Comparison of ENCODE assay signal across 13 cellular contexts in genomic region chr2:128590309-128591021, GRCh38.
DNase-seq lines count a peak whose midpoint lies in the region; FAIRE-seq and TF ChIP-seq lines count a peak whose summit lies in the region.
"Had no signal": no experiment of that assay in that cellular context is flagged by ENCODE, and none has a peak within 500 bp of the region (broad histone marks: within the 10 kb centered on the region; RNA-seq: fewer than 3 reads in every experiment).

No MANE protein-coding gene starts in this region.

- no peaks in the 10 kb centered on the region for H3K27me3 ChIP-seq in BLaER1
- H3K27me3 ChIP-seq in H1 (replicated peaks in 1 of 4; ENCODE audit: control insufficient read depth in 3 of 4, extremely low read depth in 1 of 4, insufficient read depth in 3 of 4, low read length in 3 of 4), result no peaks in the 10 kb centered on the region

- peak; percentile 2 for DNase-seq in AG08396 (ENCODE audit: low spot score)
- DNase-seq in H1 (ENCODE audit: low read depth in 1 of 2, low spot score in 2 of 2), result no peak
- peak; percentile 63 for DNase-seq in osteocyte (ENCODE audit: extremely low spot score, unreplicated experiment)
- DNase-seq in putamen (ENCODE audit: low spot score), result no peak
- no peak for DNase-seq in ureter (ENCODE audit: low spot score)
- DNase-seq in NCI-H446 treated with DMSO at 0.1 percent for 48 hours (lab: John Stamatoyannopoulos, UW), result no peak
- DNase-seq: CD4-positive, CD25-positive, alpha-beta regulatory T cell; DMS53; GF-D8 had no signal

- no peaks in the 10 kb centered on the region for H3K79me2 ChIP-seq in H1 (ENCODE audit: control insufficient read depth in 1 of 2, insufficient read depth in 2 of 2, low read length in 2 of 2)

- no peak overlapping the region for H3K18ac ChIP-seq in H1 (ENCODE audit: extremely low read depth, low read length)

- TF ChIP-seq CTCF in H1 (IDR thresholded peaks at IDR 0.05; ENCODE audit: control extremely low read depth in 1 of 3, insufficient read depth in 1 of 3, low read depth in 1 of 3, low read length in 3 of 3), result no peak
- TF ChIP-seq CTCF in osteocyte (IDR thresholded peaks at IDR 0.05), result no peak

- 0 out of 2 replicates have a peak overlapping the region, but pooled peaks have one; percentile 39 for H2AK5ac ChIP-seq in H1 (ENCODE audit: low read depth, low read length)

- no peak for TF ChIP-seq EP300 in H1 (IDR thresholded peaks at IDR 0.05; ENCODE audit: borderline replicate concordance in 1 of 2, low read depth in 2 of 2, low read length in 2 of 2)

- TF ChIP-seq POLR2A in H1 (IDR thresholded peaks at IDR 0.05; ENCODE audit: control extremely low read depth in 1 of 2, low read depth in 2 of 2, low read length in 2 of 2), result no peak

- H3K9ac ChIP-seq in BLaER1 (no peak overlapping the region), H1 (replicated peaks in 1 of 4; ENCODE audit: extremely low read depth in 1 of 4, low read depth in 3 of 4, low read length in 3 of 4) (no peak overlapping the region)

- FAIRE-seq in H1 (lab: Jason Lieb, UNC), result no peak
- FAIRE-seq: A204.1 had no signal

- no peak overlapping the region for H3K4me3 Mint-ChIP-seq in osteocyte (ENCODE audit: unreplicated experiment)
- H3K4me3 Mint-ChIP-seq: CD4-positive, CD25-positive, alpha-beta regulatory T cell; GM23338 had no signal

- H3K27ac ChIP-seq in BLaER1 (no peak overlapping the region), H1 (ENCODE audit: low read depth, low read length) (no peak overlapping the region)

- WGBS in H1 (ENCODE audit: extremely low coverage in 1 of 2, insufficient coverage in 1 of 2, insufficient read length in 1 of 2, insufficient replicate concordance in 2 of 2, low coverage in 1 of 2, low lambda C conversion rate in 2 of 2, missing lambda C conversion rate in 1 of 2), 2 experiments, result 93% methylated on average over 11 of the region's 12 CpGs; no CpG with 5 or more reads in 1 of the 2 experiments

- H2BK20ac ChIP-seq in H1 (ENCODE audit: low read length), result no peak overlapping the region

- H3K4me3 ChIP-seq in BLaER1 (no peak overlapping the region), H1 (ENCODE audit: extremely low read depth in 1 of 4, insufficient read depth in 2 of 4, low read depth in 3 of 4, low read length in 4 of 4) (no peak overlapping the region)
- H3K4me3 ChIP-seq: GM23338, HAP-1 had no signal

- CTCF ChIA-PET in H1 (lab: Charles Lee; ENCODE audit: partially characterized antibody), result interaction anchor here (1.0 to 1.4 kb wide), 2 partner anchors 11 to 122 kb away, joined by 3 to 4 read pairs; no protein-coding TSS in a partner anchor

- H3K4me2 ChIP-seq in BLaER1 (peak overlapping the region; percentile 48), H1 (ENCODE audit: insufficient read depth in 1 of 2, low read depth in 2 of 2, low read length in 2 of 2) (no peak overlapping the region)
- H3K4me2 ChIP-seq: GM23338 had no signal

- POLR2A ChIA-PET in H1 (lab: Charles Lee; ENCODE audit: partially characterized antibody), result no interaction called here

- H2BK12ac ChIP-seq in H1 (ENCODE audit: low read depth, low read length), result no peak overlapping the region

- H3K23ac ChIP-seq in H1 (ENCODE audit: insufficient read length), result no peak overlapping the region

- H3K36me3 ChIP-seq in BLaER1 (no peaks in the 10 kb centered on the region), H1 (ENCODE audit: control insufficient read depth in 2 of 4, insufficient read depth in 4 of 4, low read length in 3 of 4) (no peaks in the 10 kb centered on the region)
- H3K36me3 ChIP-seq: HAP-1 had no signal

- no peak overlapping the region for H4K8ac ChIP-seq in H1 (ENCODE audit: extremely low read depth, insufficient read depth, low read length)

- no peak overlapping the region for H2BK120ac ChIP-seq in H1 (replicated peaks; ENCODE audit: low read depth, low read length)

- H4K91ac ChIP-seq in H1 (replicated peaks; ENCODE audit: insufficient read length, low read length), result no peak overlapping the region

- no peak overlapping the region for H2AFZ ChIP-seq in H1 (ENCODE audit: low read length)

- no peak overlapping the region for H4K5ac ChIP-seq in H1 (ENCODE audit: insufficient read length, low read depth, low read length)

- no peaks in the 10 kb centered on the region for H3K79me1 ChIP-seq in H1 (ENCODE audit: low read depth, low read length)

- no peak overlapping the region for H3K27ac Mint-ChIP-seq in osteocyte (ENCODE audit: unreplicated experiment)
- H3K27ac Mint-ChIP-seq: CD4-positive, CD25-positive, alpha-beta regulatory T cell; GM23338 had no signal

- no peaks in the 10 kb centered on the region for H3K23me2 ChIP-seq in H1 (ENCODE audit: low read depth, low read length)

- H3K14ac ChIP-seq in H1 (ENCODE audit: insufficient read length), result no peak overlapping the region

- H3K4ac ChIP-seq in H1 (replicated peaks; ENCODE audit: insufficient read length, low read depth, low read length), result no peak overlapping the region

- no peak overlapping the region for H2BK5ac ChIP-seq in H1 (ENCODE audit: low read depth, low read length)

- H2BK15ac ChIP-seq in H1 (ENCODE audit: low read length), result no peak overlapping the region

- peaks cover 1% of the 10 kb centered on the region for H3K4me1 Mint-ChIP-seq in osteocyte (ENCODE audit: unreplicated experiment)
- H3K4me1 Mint-ChIP-seq: CD4-positive, CD25-positive, alpha-beta regulatory T cell had no signal

- no peak for TF ChIP-seq RAD21 in H1 (IDR thresholded peaks at IDR 0.05 in 1 of 2, conservative IDR thresholded peaks at IDR 0.05 in 1 of 2; ENCODE audit: low read depth in 2 of 2, low read length in 2 of 2)

- peaks cover 2% of the 10 kb centered on the region for H3K36me3 Mint-ChIP-seq in osteocyte (ENCODE audit: unreplicated experiment)
- H3K36me3 Mint-ChIP-seq: CD4-positive, CD25-positive, alpha-beta regulatory T cell had no signal

- H3K27me3 Mint-ChIP-seq in osteocyte (ENCODE audit: unreplicated experiment), result no peaks in the 10 kb centered on the region

- H3K9me3 Mint-ChIP-seq in osteocyte (ENCODE audit: unreplicated experiment), result peaks cover 2% of the 10 kb centered on the region
- H3K9me3 Mint-ChIP-seq: GM23338 had no signal

- H3K9me3 ChIP-seq in BLaER1 (peaks cover 8% of the 10 kb centered on the region), H1 (ENCODE audit: insufficient read depth in 2 of 2, low read depth in 1 of 2, low read length in 1 of 2) (no peaks in the 10 kb centered on the region)
- H3K9me3 ChIP-seq: HAP-1 had no signal

- H3K4me1 ChIP-seq in BLaER1 (peaks cover 47% of the 10 kb centered on the region), H1 (replicated peaks in 1 of 4; ENCODE audit: control insufficient read depth in 3 of 4, insufficient read depth in 4 of 4, low read length in 3 of 4) (no peaks in the 10 kb centered on the region; a peak in 1 of 7 replicates)
- H3K4me1 ChIP-seq: HAP-1 had no signal

- H3K56ac ChIP-seq in H1 (replicated peaks; ENCODE audit: insufficient read length, low read depth, low read length), result no peak overlapping the region

- H4K20me1 ChIP-seq in BLaER1 (no peaks in the 10 kb centered on the region), H1 (replicated peaks in 1 of 2; ENCODE audit: control insufficient read depth in 1 of 2, insufficient read depth in 2 of 2, low read length in 2 of 2) (no peaks in the 10 kb centered on the region)

TF ChIP-seq in H1, 55 proteins besides CTCF, POLR2A, EP300 and RAD21 (continues in another document):
- TF ChIP-seq MAX (IDR thresholded peaks at IDR 0.05) (no peak), TAF7 (optimal IDR thresholded peaks at IDR 0.05; ENCODE audit: borderline replicate concordance, low read depth, low read length) (no peak), RNF2 (IDR thresholded peaks at IDR 0.05; ENCODE audit: borderline replicate concordance, low read depth, low read length, missing control alignments, poor library complexity, severe bottlenecking) (no peak), RXRA (IDR thresholded peaks at IDR 0.05; ENCODE audit: insufficient read depth, low read depth, low read length) (no peak), TEAD4 (IDR thresholded peaks at IDR 0.05; ENCODE audit: low read depth, low read length) (no peak), BRCA1 (IDR thresholded peaks at IDR 0.05; ENCODE audit: low read depth, low read length) (no peak), EZH2 (IDR thresholded peaks at IDR 0.05; ENCODE audit: low read depth, low read length, severe bottlenecking) (no peak), ZNF274 (IDR thresholded peaks at IDR 0.05; ENCODE audit: borderline replicate concordance, extremely low read depth, low read length) (no peak)

Comparison
In these comparisons a context has a peak if more than half of its experiments do, and no peak if none do; other contexts are left out.
1. DNase-seq: peak in AG08396 (single experiment) and osteocyte (single experiment); none in H1 (0 of 2), putamen (single experiment), ureter (single experiment) and NCI-H446 treated with DMSO at 0.1 percent for 48 hours (single experiment).